ENCODE assay signal across 13 cellular contexts in the genomic region with DNA sequence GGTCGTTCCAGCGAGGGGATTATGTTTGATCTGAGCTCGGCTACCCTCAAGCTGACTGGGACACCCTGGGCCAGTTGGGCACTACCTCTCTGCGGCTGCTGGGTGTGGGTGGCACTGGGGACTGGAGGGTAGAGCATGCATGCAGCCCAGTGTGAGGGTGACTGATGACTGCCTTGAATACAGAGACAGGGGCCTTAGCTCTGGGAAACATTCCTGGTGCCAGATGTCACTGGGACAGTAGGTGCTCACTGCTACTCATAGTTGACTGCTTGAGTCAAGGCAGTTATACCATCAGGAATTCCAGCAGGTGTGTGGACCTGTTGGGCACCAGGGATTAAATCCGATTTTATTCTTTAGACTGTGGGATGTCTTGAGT. TPM values are rescaled to one million over a fixed set of nuclear protein-coding genes. Genes with fewer than 3 reads are reported as not detected.
DNase-seq lines count a peak whose midpoint lies in the region; ATAC-seq and TF ChIP-seq lines count a peak whose summit lies in the region.
"Had no signal": no experiment of that assay in that cellular context is flagged by ENCODE, and none has a peak within 500 bp of the region (broad histone marks: within the 10 kb centered on the region; RNA-seq: fewer than 3 reads in every experiment).

No MANE protein-coding gene starts in this region.

- H3K4me2 ChIP-seq in osteoblast (ENCODE audit: insufficient read depth, low read length) = peak overlapping the region; percentile 89
- H3K4me2 ChIP-seq: KMS-11 had no signal

- CTCF ChIA-PET in CD8-positive, alpha-beta T cell (lab: Charles Lee) = no interaction called here

- peak overlapping the region; percentile 91 for H2AFZ ChIP-seq in osteoblast (ENCODE audit: low read length)

- no peak for ATAC-seq in CD8-positive, alpha-beta T cell

- DNase-seq in CD8-positive, alpha-beta T cell = no peak
- DNase-seq in HS-5 (ENCODE audit: low read depth) (peak; percentile 8), coronary artery (ENCODE audit: low spot score) (no peak), osteoblast (ENCODE audit: insufficient read length, low spot score, missing footprints) (no peak), NCI-H1048 (lab: John Stamatoyannopoulos, UW) (no peak), cerebellum (ENCODE audit: low spot score) (no peak), lower leg skin (ENCODE audit: low spot score in 2 of 2) (no peak)
- no peak for DNase-seq in stimulated activated CD4-positive, alpha-beta T cell treated with anti-CD3 and anti-CD28 coated beads, Interleukin-12 subunit alpha, Interleukin-12 subunit beta, amount 100 ng/mL, for 4 hours
- DNase-seq: activated effector memory CD4-positive, alpha-beta T cell treated with anti-CD3 and anti-CD28 coated beads, Interleukin-2, amount 50 U/mL, for 16 hours; hippocampal formation; stimulated activated CD4-positive, alpha-beta T cell treated with anti-CD3 and anti-CD28 coated beads, Interleukin-1b, Interleukin-23, amount 100 ng/mL, for 48 hours had no signal

- intact Hi-C loops in CD8-positive, alpha-beta T cell (cut with DNase I, micrococcal nuclease) = no loop called here
- intact Hi-C loops in lower leg skin (cut with DNase I; ENCODE audit: low total_unique reads) = no loop called here

- H4K20me1 ChIP-seq in osteoblast (ENCODE audit: insufficient read depth, low read length) = peaks cover 4% of the 10 kb centered on the region

- H3K36me3 ChIP-seq in CD8-positive, alpha-beta T cell (ENCODE audit: insufficient read depth, low read length) = no peaks in the 10 kb centered on the region
- H3K36me3 ChIP-seq in osteoblast (ENCODE audit: insufficient read depth, low read length) = peaks cover 3% of the 10 kb centered on the region
- H3K36me3 ChIP-seq: SJSA1 had no signal

- H3K9me3 ChIP-seq in CD8-positive, alpha-beta T cell (ENCODE audit: low read length) = no peaks in the 10 kb centered on the region
- no peaks in the 10 kb centered on the region for H3K9me3 ChIP-seq in osteoblast (ENCODE audit: low read depth, low read length)
- H3K9me3 ChIP-seq: SJSA1 had no signal

- peaks cover 35% of the 10 kb centered on the region for H3K79me2 ChIP-seq in osteoblast (ENCODE audit: insufficient read depth, low read length)

- no peak overlapping the region for H3K4me3 ChIP-seq in CD8-positive, alpha-beta T cell (ENCODE audit: low read depth, low read length)
- H3K4me3 ChIP-seq in coronary artery = peak overlapping the region; percentile 86
- peak overlapping the region; percentile 87 for H3K4me3 ChIP-seq in osteoblast (ENCODE audit: insufficient read depth, low read length)
- no peak overlapping the region for H3K4me3 ChIP-seq in lower leg skin (ENCODE audit: low read depth, poor library complexity, severe bottlenecking)
- H3K4me3 ChIP-seq: SJSA1 had no signal

- H3K9me3 Mint-ChIP-seq in CD8-positive, alpha-beta T cell = no peaks in the 10 kb centered on the region

- WGBS in lower leg skin, 2 donors = 70 to 79% methylated on average over 5 of the region's 5 CpGs

- no peak for TF ChIP-seq CTCF in CD8-positive, alpha-beta T cell (IDR thresholded peaks at IDR 0.05)
- TF ChIP-seq CTCF in coronary artery (IDR thresholded peaks at IDR 0.05) (no peak), osteoblast (IDR thresholded peaks at IDR 0.05; ENCODE audit: extremely low read depth, low read depth, low read length) (no peak), lower leg skin (IDR thresholded peaks at IDR 0.05) (no peak)

- H3K36me3 Mint-ChIP-seq in CD8-positive, alpha-beta T cell = no peaks in the 10 kb centered on the region

- POLR2A ChIA-PET in CD8-positive, alpha-beta T cell (lab: Charles Lee) = no interaction called here

- H3K4me1 Mint-ChIP-seq in CD8-positive, alpha-beta T cell (ENCODE audit: low read depth) = peaks cover 36% of the 10 kb centered on the region

- H3K27ac ChIP-seq in CD8-positive, alpha-beta T cell (ENCODE audit: low read depth, low read length) = no peak overlapping the region
- peak overlapping the region in 1 of 2 donors; percentile 3 for H3K27ac ChIP-seq in coronary artery
- H3K27ac ChIP-seq in osteoblast (ENCODE audit: low read depth, low read length) = peak overlapping the region; percentile 74
- H3K27ac ChIP-seq: KMS-11, SJSA1 had no signal

- peak overlapping the region; percentile 33 for H3K4me3 Mint-ChIP-seq in CD8-positive, alpha-beta T cell

- H3K27me3 Mint-ChIP-seq in CD8-positive, alpha-beta T cell (ENCODE audit: low read depth) = peaks cover 80% of the 10 kb centered on the region

- no peak overlapping the region for H3K27ac Mint-ChIP-seq in CD8-positive, alpha-beta T cell

- peaks cover 23% of the 10 kb centered on the region for H3K4me1 ChIP-seq in CD8-positive, alpha-beta T cell (ENCODE audit: insufficient read depth, low read length)
- H3K4me1 ChIP-seq in osteoblast (ENCODE audit: insufficient read depth, low read length) = peaks cover 8% of the 10 kb centered on the region

- peaks cover 52% of the 10 kb centered on the region for H3K27me3 ChIP-seq in CD8-positive, alpha-beta T cell (ENCODE audit: insufficient read depth, low read length)
- H3K27me3 ChIP-seq in osteoblast (ENCODE audit: insufficient read depth, low read length) = peaks cover 28% of the 10 kb centered on the region

- no peak for TF ChIP-seq POLR2A in lower leg skin (IDR thresholded peaks at IDR 0.05)

RNA-seq across cellular contexts. Expression of a gene that starts 1.7 kb away (rescaled TPM):
- not detected for total RNA-seq in CD8-positive, alpha-beta T cell
- total RNA-seq in osteoblast = 4.1 and 4.3 TPM in 2 replicates
- 0.82 TPM for total RNA-seq in cerebellum
- 1 to 10 TPM in 3 of 4 donors, not detected in 1; 1.7 to 6.4 (median 4.3) TPM for total RNA-seq in lower leg skin
- total RNA-seq: SJSA1 had no signal

RNA-seq across cellular contexts. Expression of a gene that starts 33.6 kb away (rescaled TPM):
- total RNA-seq in CD8-positive, alpha-beta T cell = not detected
- 0.88 and 2.5 TPM in 2 replicates for total RNA-seq in osteoblast
- total RNA-seq in cerebellum = not detected
- 100 to 1,000 TPM in 1 of 4 donors, 10 to 100 TPM in 2, 1 to 10 TPM in 1; 7.3 to 110 (median 55.0) TPM for total RNA-seq in lower leg skin
- total RNA-seq: SJSA1 had no signal

Comparison
In these comparisons a context has a peak if more than half of its experiments do, and no peak if none do; other contexts are left out.
1. H3K4me3 ChIP-seq: peak in coronary artery (single experiment) and osteoblast (single experiment); none in CD8-positive, alpha-beta T cell (single experiment) and lower leg skin (single experiment).